20 cellular contexts compared by ENCODE assay signal in genomic region chr13:44814836-44815235, GRCh38.
"Had no signal": no experiment of that assay in that cellular context is flagged by ENCODE, and none has a peak within 500 bp of the region (broad histone marks: within the 10 kb centered on the region; RNA-seq: fewer than 3 reads in every experiment).

No MANE protein-coding gene starts in this region.

- H3K36me3 ChIP-seq: colonic mucosa, heart right ventricle, neural progenitor cell, ovary, right lobe of liver, thoracic aorta had no signal

- H3K4me2 ChIP-seq: neural progenitor cell had no signal

- H3K27me3 ChIP-seq: colonic mucosa, heart right ventricle, neural progenitor cell, ovary, right lobe of liver had no signal

- H3K9me3 ChIP-seq: colonic mucosa, heart right ventricle, mucosa of descending colon, ovary, right lobe of liver, thoracic aorta had no signal

- H3K27ac Mint-ChIP-seq: activated naive CD4-positive, alpha-beta T cell treated with anti-CD3 and anti-CD28 coated beads, Interleukin-2, amount 50 U/mL, for 24 hours; endodermal cell; immature natural killer cell; naive thymus-derived CD4-positive, alpha-beta T cell; neural progenitor cell; stimulated activated memory B cell treated with anti-CD40 and anti-IgM and Interleukin-4, amounts not matched to agents 10 μg/mL and 1 μg/mL and 100 μg/mL, for 72 hours; T-cell had no signal

- H3K4me3 ChIP-seq: colonic mucosa, heart right ventricle, mucosa of descending colon, neural progenitor cell, ovary, right lobe of liver, thoracic aorta had no signal

- H3K9ac ChIP-seq: neural progenitor cell had no signal

- ATAC-seq: left ventricle myocardium superior; naive thymus-derived CD4-positive, alpha-beta T cell; stimulated activated memory B cell treated with anti-CD40 and anti-IgM and Interleukin-4, amounts not matched to agents 10 μg/mL and 1 μg/mL and 100 μg/mL, for 72 hours; T-cell had no signal

- DNase-seq: activated CD4-positive, alpha-beta T cell treated with anti-CD3 and anti-CD28 coated beads, Interleukin-2, amount 50 U/mL, for 1 hour; activated CD8-positive, alpha-beta memory T cell treated with anti-CD3 and anti-CD28 coated beads, Interleukin-2, amount 50 U/mL, for 4 hours; activated gamma-delta T cell; activated T-cell treated with anti-CD3 and anti-CD28 coated beads, Interleukin-2, amount 50 U/mL, for 48 hours; colonic mucosa; endodermal cell; heart right ventricle; immature natural killer cell; left ventricle myocardium superior; mucosa of descending colon; naive thymus-derived CD4-positive, alpha-beta T cell; ovary; right lobe of liver; stimulated activated CD4-positive, alpha-beta T cell treated with anti-CD3 and anti-CD28 coated beads, Interleukin-4, amount 100 ng/mL, for 4 hours; T-cell; T-helper 9 cell had no signal

- H3K9me3 Mint-ChIP-seq: endodermal cell; immature natural killer cell; naive thymus-derived CD4-positive, alpha-beta T cell; neural progenitor cell; stimulated activated memory B cell treated with anti-CD40 and anti-IgM and Interleukin-4, amounts not matched to agents 10 μg/mL and 1 μg/mL and 100 μg/mL, for 72 hours; T-cell had no signal

- H3K27ac ChIP-seq: colonic mucosa, heart right ventricle, neural progenitor cell, ovary, right lobe of liver, thoracic aorta had no signal

- H2AFZ ChIP-seq: neural progenitor cell had no signal

- H3K4me1 Mint-ChIP-seq: immature natural killer cell; stimulated activated memory B cell treated with anti-CD40 and anti-IgM and Interleukin-4, amounts not matched to agents 10 μg/mL and 1 μg/mL and 100 μg/mL, for 72 hours; T-cell had no signal

- H3K4me3 Mint-ChIP-seq: activated naive CD4-positive, alpha-beta T cell treated with anti-CD3 and anti-CD28 coated beads, Interleukin-2, amount 50 U/mL, for 24 hours; endodermal cell; immature natural killer cell; naive thymus-derived CD4-positive, alpha-beta T cell; neural progenitor cell; stimulated activated memory B cell treated with anti-CD40 and anti-IgM and Interleukin-4, amounts not matched to agents 10 μg/mL and 1 μg/mL and 100 μg/mL, for 72 hours; T-cell had no signal

- H3K36me3 Mint-ChIP-seq: activated naive CD4-positive, alpha-beta T cell treated with anti-CD3 and anti-CD28 coated beads, Interleukin-2, amount 50 U/mL, for 24 hours; immature natural killer cell; naive thymus-derived CD4-positive, alpha-beta T cell; neural progenitor cell; stimulated activated memory B cell treated with anti-CD40 and anti-IgM and Interleukin-4, amounts not matched to agents 10 μg/mL and 1 μg/mL and 100 μg/mL, for 72 hours; T-cell had no signal

- H3K4me1 ChIP-seq: colonic mucosa, right lobe of liver had no signal
